8 cellular contexts compared by ENCODE assay signal in the genomic region with DNA sequence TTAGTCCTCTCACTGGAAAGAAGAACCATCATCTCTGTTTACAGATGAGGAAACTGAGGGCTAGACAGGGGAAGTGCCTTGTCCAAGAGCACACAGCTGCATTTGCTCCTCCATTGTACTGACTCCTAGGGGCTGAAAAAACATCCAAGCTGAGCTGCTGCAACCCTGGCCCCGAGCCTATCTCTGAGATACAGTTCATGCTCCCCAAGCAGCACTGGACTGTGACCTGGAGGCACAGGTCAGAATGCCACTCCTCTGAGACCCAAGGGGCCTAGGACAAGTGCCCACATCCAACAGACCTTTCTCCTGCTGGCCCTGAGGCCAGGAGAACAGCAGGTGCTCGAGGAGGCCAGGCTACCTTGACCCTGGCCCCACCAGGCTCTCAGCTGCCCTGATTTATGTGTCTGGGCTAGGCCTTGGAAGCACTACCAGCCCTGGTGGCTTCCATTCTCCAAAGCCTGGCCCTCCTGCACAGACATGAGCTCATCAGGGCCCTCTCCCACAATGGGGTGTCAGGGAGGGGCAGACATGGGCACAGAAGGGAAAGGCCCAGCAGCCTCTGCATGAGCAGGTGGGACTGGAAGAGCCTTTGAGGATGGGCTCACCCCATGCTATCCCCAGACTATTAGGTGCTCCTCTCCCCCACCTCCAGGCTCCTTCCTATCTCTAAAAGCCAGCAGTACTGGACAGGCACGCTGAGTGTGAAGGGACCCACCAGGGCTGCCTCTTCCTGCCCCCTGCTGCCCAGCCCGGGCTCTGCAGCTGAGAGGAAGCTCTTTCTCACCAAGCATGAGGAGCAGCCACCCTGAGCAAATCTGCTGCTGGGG. TPM values are rescaled to one million over a fixed set of nuclear protein-coding genes. Genes with fewer than 3 reads are reported as not detected.
DNase-seq lines count a peak whose midpoint lies in the region; ATAC-seq and TF ChIP-seq lines count a peak whose summit lies in the region.

No MANE protein-coding gene starts in this region.

- H3K27ac ChIP-seq in colonic mucosa: no peak overlapping the region
- no peak overlapping the region for H3K27ac ChIP-seq in liver (ENCODE audit: low read depth in 1 of 2, low read length in 2 of 2)

- H3K9ac ChIP-seq in colonic mucosa (ENCODE audit: low read depth in 2 of 2, low read length in 2 of 2) (no peak overlapping the region), liver (ENCODE audit: low read depth in 1 of 2, low read length in 2 of 2) (no peak overlapping the region)

- intact Hi-C loops in colonic mucosa (cut with DNase I): no loop called here

- peak; percentile 50 to 58 for ATAC-seq in activated CD4-positive, CD25-positive, alpha-beta regulatory T cell treated with anti-CD3 and anti-CD28 coated beads, Interleukin-2, amount 50 U/mL, for 24 hours
- ATAC-seq in stimulated activated naive B cell treated with anti-CD40 and anti-IgM and Interleukin-4, amounts not matched to agents 10 μg/mL and 1 μg/mL and 100 μg/mL, for 72 hours (replicated peaks): peak; percentile 75 to 77
- ATAC-seq in GM19324 (IDR thresholded peaks at IDR 0.05; ENCODE audit: low FRiP score, unreplicated experiment): no peak

- peaks cover 22 to 35% of the 10 kb centered on the region in 2 donors for H3K27me3 Mint-ChIP-seq in stimulated activated naive B cell treated with anti-CD40 and anti-IgM and Interleukin-4, amounts not matched to agents 10 μg/mL and 1 μg/mL and 100 μg/mL, for 72 hours

- peak; percentile 60 for DNase-seq in NK-92 treated with Interleukin-12 subunit alpha and Interleukin-12 subunit beta, amount 100 ng/mL, for 24 hours (lab: John Stamatoyannopoulos, UW)
- DNase-seq in NK-92 (lab: John Stamatoyannopoulos, UW; ENCODE audit: unreplicated experiment) (no peak), NCI-H1105 treated with DMSO at 0.1 percent for 48 hours (lab: John Stamatoyannopoulos, UW) (peak; percentile 2), colonic mucosa (peak; percentile 72)
- DNase-seq in stimulated activated naive B cell treated with anti-CD40 and anti-IgM and Interleukin-4, amounts not matched to agents 10 μg/mL and 1 μg/mL and 100 μg/mL, for 72 hours: no peak

- no peaks in the 10 kb centered on the region for H3K9me3 Mint-ChIP-seq in stimulated activated naive B cell treated with anti-CD40 and anti-IgM and Interleukin-4, amounts not matched to agents 10 μg/mL and 1 μg/mL and 100 μg/mL, for 72 hours

- no peak overlapping the region for H3K4me3 ChIP-seq in colonic mucosa
- H3K4me3 ChIP-seq in liver (ENCODE audit: low read depth in 1 of 3, low read length in 3 of 3): no peak overlapping the region

- H3K4me1 ChIP-seq in colonic mucosa (no peaks in the 10 kb centered on the region), liver (ENCODE audit: control insufficient read depth in 4 of 4, insufficient read depth in 4 of 4, low read length in 3 of 4) (peaks cover 0 to 7% (median 3%) of the 10 kb centered on the region in 4 donors)

- no peak overlapping the region for H3K4me3 Mint-ChIP-seq in stimulated activated naive B cell treated with anti-CD40 and anti-IgM and Interleukin-4, amounts not matched to agents 10 μg/mL and 1 μg/mL and 100 μg/mL, for 72 hours

- WGBS in liver: 48% methylated on average over 4 of the region's 4 CpGs

- H3K4me1 Mint-ChIP-seq in stimulated activated naive B cell treated with anti-CD40 and anti-IgM and Interleukin-4, amounts not matched to agents 10 μg/mL and 1 μg/mL and 100 μg/mL, for 72 hours: peaks cover 22 to 33% of the 10 kb centered on the region in 2 donors

- no peaks in the 10 kb centered on the region for H3K36me3 Mint-ChIP-seq in stimulated activated naive B cell treated with anti-CD40 and anti-IgM and Interleukin-4, amounts not matched to agents 10 μg/mL and 1 μg/mL and 100 μg/mL, for 72 hours

- peak; percentile 71 to 78 for TF ChIP-seq RAD21 in liver (IDR thresholded peaks at IDR 0.05)

- H3K9me3 ChIP-seq in colonic mucosa: no peaks in the 10 kb centered on the region
- no peaks in the 10 kb centered on the region for H3K9me3 ChIP-seq in liver (ENCODE audit: control insufficient read depth in 4 of 4, low read length in 3 of 4)

- H3K27me3 ChIP-seq in colonic mucosa (no peaks in the 10 kb centered on the region), liver (ENCODE audit: control insufficient read depth in 4 of 4, insufficient read depth in 4 of 4, low read length in 3 of 4) (no peaks in the 10 kb centered on the region)

- H3K36me3 ChIP-seq in colonic mucosa (no peaks in the 10 kb centered on the region), liver (ENCODE audit: control insufficient read depth in 4 of 4, insufficient read depth in 3 of 4, low read depth in 1 of 4, low read length in 3 of 4) (no peaks in the 10 kb centered on the region)

- H3K27ac Mint-ChIP-seq in stimulated activated naive B cell treated with anti-CD40 and anti-IgM and Interleukin-4, amounts not matched to agents 10 μg/mL and 1 μg/mL and 100 μg/mL, for 72 hours: peak overlapping the region; percentile 20

- TF ChIP-seq CTCF in colonic mucosa (IDR thresholded peaks at IDR 0.05) (peak; percentile 71), liver (IDR thresholded peaks at IDR 0.05; ENCODE audit: low read depth, low read length, missing input control) (peak; percentile 65)

TF ChIP-seq in liver, 16 proteins besides CTCF, POLR2A, EP300 and RAD21:
- TF ChIP-seq RXRA (IDR thresholded peaks at IDR 0.05): peak in 1 of 2 donors; percentile 79
- TF ChIP-seq YY1 (IDR thresholded peaks at IDR 0.05): no peak
- no peak for TF ChIP-seq EGR1 (IDR thresholded peaks at IDR 0.05; ENCODE audit: low read depth in 2 of 2)
- TF ChIP-seq HNF4A (conservative IDR thresholded peaks at IDR 0.05): peak; percentile 91 to 96
- peak; percentile 82 for TF ChIP-seq HNF4G (IDR thresholded peaks at IDR 0.05)
- no peak for TF ChIP-seq MAX (IDR thresholded peaks at IDR 0.05)
- peak; percentile 41 for TF ChIP-seq SP1 (IDR thresholded peaks at IDR 0.05)

RNA-seq across cellular contexts. Expression of gene ADGRB2, which starts 18.9 kb away (rescaled TPM):
- total RNA-seq in colonic mucosa (1 to 10 TPM in 1 of 2 donors, under 1 TPM in 1; 0.59 to 1.6 TPM), liver (under 1 TPM; under 0.01 to 0.05 TPM)
- under 1 TPM in 1 of 2 donors, not detected in 1; 0.05 TPM for polyA plus RNA-seq in liver

RNA-seq across cellular contexts. Expression of gene COL16A1, which starts 41.5 kb away (rescaled TPM):
- 10 to 100 TPM in 1 of 2 donors, 1 to 10 TPM in 1; 9.0 to 15.4 TPM for total RNA-seq in colonic mucosa
- total RNA-seq in liver: 1 to 10 TPM; 3.0 to 3.8 TPM
- 1 to 10 TPM in 1 of 2 donors, under 1 TPM in 1; 0.43 to 1.7 TPM for polyA plus RNA-seq in liver

Comparison
In these comparisons a context has a peak if more than half of its experiments do, and no peak if none do; other contexts are left out.
1. DNase-seq: peak in NK-92 treated with Interleukin-12 subunit alpha and Interleukin-12 subunit beta, amount 100 ng/mL, for 24 hours (single experiment), NCI-H1105 treated with DMSO at 0.1 percent for 48 hours (single experiment) and colonic mucosa (single experiment); none in NK-92 (single experiment) and stimulated activated naive B cell treated with anti-CD40 and anti-IgM and Interleukin-4, amounts not matched to agents 10 μg/mL and 1 μg/mL and 100 μg/mL, for 72 hours (single experiment).